23 cellular contexts compared by ENCODE assay signal in the genomic region with DNA sequence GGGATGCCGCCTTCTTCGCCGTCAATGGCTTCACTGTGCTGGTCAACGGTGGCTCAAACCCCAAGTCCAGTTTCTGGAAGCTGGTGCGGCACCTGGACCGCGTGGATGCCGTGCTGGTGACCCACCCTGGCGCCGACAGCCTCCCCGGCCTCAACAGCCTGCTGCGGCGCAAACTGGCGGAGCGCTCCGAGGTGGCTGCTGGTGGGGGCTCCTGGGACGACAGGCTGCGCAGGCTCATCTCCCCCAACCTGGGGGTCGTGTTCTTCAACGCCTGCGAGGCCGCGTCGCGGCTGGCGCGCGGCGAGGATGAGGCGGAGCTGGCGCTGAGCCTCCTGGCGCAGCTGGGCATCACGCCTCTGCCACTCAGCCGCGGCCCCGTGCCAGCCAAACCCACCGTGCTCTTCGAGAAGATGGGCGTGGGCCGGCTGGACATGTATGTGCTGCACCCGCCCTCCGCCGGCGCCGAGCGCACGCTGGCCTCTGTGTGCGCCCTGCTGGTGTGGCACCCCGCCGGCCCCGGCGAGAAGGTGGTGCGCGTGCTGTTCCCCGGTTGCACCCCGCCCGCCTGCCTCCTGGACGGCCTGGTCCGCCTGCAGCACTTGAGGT. TPM values are rescaled to one million over a fixed set of nuclear protein-coding genes. Genes with fewer than 3 reads are reported as not detected.
DNase-seq lines count a peak whose midpoint lies in the region; ATAC-seq, FAIRE-seq and TF ChIP-seq lines count a peak whose summit lies in the region.
"Had no signal": no experiment of that assay in that cellular context is flagged by ENCODE, and none has a peak within 500 bp of the region (broad histone marks: within the 10 kb centered on the region; RNA-seq: fewer than 3 reads in every experiment).

No MANE protein-coding gene starts in this region.

- no peak overlapping the region for H3K4me3 ChIP-seq in NT2/D1 (ENCODE audit: insufficient read length, low read depth)
- H3K4me3 ChIP-seq in CD4-positive, alpha-beta memory T cell (ENCODE audit: low read length in 2 of 2) = no peak overlapping the region
- H3K4me3 ChIP-seq: A549, PC-9, SJSA1 had no signal

- ATAC-seq in stimulated activated memory B cell treated with anti-CD40 and anti-IgM and Interleukin-4, amounts not matched to agents 10 μg/mL and 1 μg/mL and 100 μg/mL, for 72 hours = peak; percentile 57
- ATAC-seq: Right ventricle myocardium inferior had no signal

- no peak for TF ChIP-seq POLR2A in H54 (IDR thresholded peaks at IDR 0.05; ENCODE audit: low read depth, low read length)

- no TSS peak for BruUV-seq in MCF 10A (replicated peaks; lab: Mats Ljungman, UMichigan)

- POLR2A ChIA-PET in MCF 10A (lab: Yijun Ruan, JAX) = no interaction called here
- POLR2A ChIA-PET in CD4-positive, alpha-beta memory T cell (lab: Charles Lee; ENCODE audit: partially characterized antibody) = no interaction called here

- intact Hi-C loops in CD14-positive monocyte (cut with micrococcal nuclease) = no loop called here
- intact Hi-C loops in dendritic cell treated with granulocyte-macrophage colony-stimulating factor and Interleukin-4, amounts not matched to agents 40 ng/mL and 50 ng/mL, for 4 days (cut with micrococcal nuclease) = no loop called here
- intact Hi-C loops in MCF 10A (cut with micrococcal nuclease) = no loop called here
- intact Hi-C loops in CD4-positive, alpha-beta memory T cell (cut with micrococcal nuclease) = no loop called here

- H3K9ac ChIP-seq in NT2/D1 (ENCODE audit: insufficient read length, low read depth) = peak overlapping the region; percentile 10

- no peaks in the 10 kb centered on the region for H3K27me3 ChIP-seq in NT2/D1 (ENCODE audit: insufficient read depth, insufficient read length)
- H3K27me3 ChIP-seq in CD4-positive, alpha-beta memory T cell (ENCODE audit: insufficient read depth, low read length) = no peaks in the 10 kb centered on the region
- H3K27me3 ChIP-seq: SJSA1 had no signal

- no peaks in the 10 kb centered on the region for H3K27me3 Mint-ChIP-seq in CD14-positive monocyte (ENCODE audit: low read depth in 3 of 3)
- no peaks in the 10 kb centered on the region for H3K27me3 Mint-ChIP-seq in dendritic cell treated with granulocyte-macrophage colony-stimulating factor and Interleukin-4, amounts not matched to agents 40 ng/mL and 50 ng/mL, for 4 days
- H3K27me3 Mint-ChIP-seq in stimulated activated memory B cell treated with anti-CD40 and anti-IgM and Interleukin-4, amounts not matched to agents 10 μg/mL and 1 μg/mL and 100 μg/mL, for 72 hours = no peaks in the 10 kb centered on the region
- H3K27me3 Mint-ChIP-seq in MCF 10A (ENCODE audit: insufficient read depth, unreplicated experiment) = no peaks in the 10 kb centered on the region
- H3K27me3 Mint-ChIP-seq in CD4-positive, alpha-beta memory T cell = no peaks in the 10 kb centered on the region
- H3K27me3 Mint-ChIP-seq: CD8-positive, alpha-beta memory T cell; IgD-negative memory B cell; T-cell had no signal

- H3K9me3 Mint-ChIP-seq in CD14-positive monocyte (peaks cover 0 to 3% (median 0%) of the 10 kb centered on the region in 7 donors), MCF 10A (ENCODE audit: unreplicated experiment) (no peaks in the 10 kb centered on the region)
- no peaks in the 10 kb centered on the region for H3K9me3 Mint-ChIP-seq in dendritic cell treated with granulocyte-macrophage colony-stimulating factor and Interleukin-4, amounts not matched to agents 40 ng/mL and 50 ng/mL, for 4 days
- no peaks in the 10 kb centered on the region for H3K9me3 Mint-ChIP-seq in stimulated activated memory B cell treated with anti-CD40 and anti-IgM and Interleukin-4, amounts not matched to agents 10 μg/mL and 1 μg/mL and 100 μg/mL, for 72 hours
- peaks cover 0 to 2% (median 0%) of the 10 kb centered on the region in 8 donors for H3K9me3 Mint-ChIP-seq in CD4-positive, alpha-beta memory T cell
- H3K9me3 Mint-ChIP-seq: CD8-positive, alpha-beta memory T cell; T-cell had no signal

- DNase-seq in CD14-positive monocyte (ENCODE audit: low spot score) (no peak), NT2/D1 (ENCODE audit: low read depth, low spot score) (no peak), MCF 10A (ENCODE audit: unreplicated experiment) (no peak), H54 (ENCODE audit: insufficient read length, low spot score) (no peak)
- DNase-seq in CD4-positive, alpha-beta memory T cell = no peak
- DNase-seq: AML-193; C1 segment of cervical spinal cord; CD8-positive, alpha-beta memory T cell; DND-41; NCI-H1092; NCI-H1417 treated with DMSO at 0.1 percent for 48 hours; NCI-H1694 treated with DMSO at 0.1 percent for 48 hours; NCI-H524; NCI-H774; PC-9 had no signal

- peaks cover 4% of the 10 kb centered on the region for H3K4me1 ChIP-seq in NT2/D1 (ENCODE audit: insufficient read depth, insufficient read length)
- H3K4me1 ChIP-seq in CD4-positive, alpha-beta memory T cell (ENCODE audit: insufficient read depth, low read length) = peaks cover 25% of the 10 kb centered on the region

- TF ChIP-seq CTCF in CD14-positive monocyte (IDR thresholded peaks at IDR 0.05) (peak; percentile 3), MCF 10A (IDR thresholded peaks at IDR 0.05; ENCODE audit: unreplicated experiment) (no peak)

- no peak for FAIRE-seq in H54 (lab: Jason Lieb, UNC)
- FAIRE-seq: A549, GM12892 had no signal

- H3K36me3 Mint-ChIP-seq in CD14-positive monocyte (peaks cover 52 to 87% of the 10 kb centered on the region in 2 donors), MCF 10A (ENCODE audit: insufficient read depth, unreplicated experiment) (peaks cover 59% of the 10 kb centered on the region)
- H3K36me3 Mint-ChIP-seq in dendritic cell treated with granulocyte-macrophage colony-stimulating factor and Interleukin-4, amounts not matched to agents 40 ng/mL and 50 ng/mL, for 4 days (ENCODE audit: low read depth) = peaks cover 100% of the 10 kb centered on the region
- H3K36me3 Mint-ChIP-seq in stimulated activated memory B cell treated with anti-CD40 and anti-IgM and Interleukin-4, amounts not matched to agents 10 μg/mL and 1 μg/mL and 100 μg/mL, for 72 hours = peaks cover 61% of the 10 kb centered on the region
- peaks cover 23 to 45% of the 10 kb centered on the region in 2 donors for H3K36me3 Mint-ChIP-seq in CD4-positive, alpha-beta memory T cell
- H3K36me3 Mint-ChIP-seq: IgD-negative memory B cell had no signal

- no peak overlapping the region for H3K4me3 Mint-ChIP-seq in CD14-positive monocyte
- H3K4me3 Mint-ChIP-seq in dendritic cell treated with granulocyte-macrophage colony-stimulating factor and Interleukin-4, amounts not matched to agents 40 ng/mL and 50 ng/mL, for 4 days = no peak overlapping the region
- H3K4me3 Mint-ChIP-seq in stimulated activated memory B cell treated with anti-CD40 and anti-IgM and Interleukin-4, amounts not matched to agents 10 μg/mL and 1 μg/mL and 100 μg/mL, for 72 hours = no peak overlapping the region
- H3K4me3 Mint-ChIP-seq in MCF 10A (ENCODE audit: unreplicated experiment) = no peak overlapping the region
- no peak overlapping the region for H3K4me3 Mint-ChIP-seq in CD4-positive, alpha-beta memory T cell
- H3K4me3 Mint-ChIP-seq: IgD-negative memory B cell, T-cell had no signal

- CTCF ChIA-PET in MCF 10A (lab: Yijun Ruan, JAX) = no interaction called here
- CTCF ChIA-PET in CD4-positive, alpha-beta memory T cell (lab: Charles Lee; ENCODE audit: partially characterized antibody) = interaction anchor here (1.1 to 1.5 kb wide), 2 partner anchors 22 to 129 kb away, joined by 3 to 5 read pairs; no protein-coding TSS in a partner anchor

- H3K36me3 ChIP-seq in NT2/D1 (ENCODE audit: insufficient read depth, insufficient read length, low read length) = peaks cover 92% of the 10 kb centered on the region
- H3K36me3 ChIP-seq in CD4-positive, alpha-beta memory T cell (ENCODE audit: insufficient read depth, low read length) = peaks cover 38% of the 10 kb centered on the region

- H3K9me3 ChIP-seq in NT2/D1 (ENCODE audit: insufficient read depth, low read length) = no peaks in the 10 kb centered on the region
- no peaks in the 10 kb centered on the region for H3K9me3 ChIP-seq in CD4-positive, alpha-beta memory T cell (ENCODE audit: control insufficient read depth in 1 of 2, low read length in 2 of 2)
- H3K9me3 ChIP-seq: SJSA1 had no signal

- H3K4me1 Mint-ChIP-seq in CD14-positive monocyte (peaks cover 24% of the 10 kb centered on the region), MCF 10A (ENCODE audit: insufficient read depth, unreplicated experiment) (peaks cover 11% of the 10 kb centered on the region)
- peaks cover 93% of the 10 kb centered on the region for H3K4me1 Mint-ChIP-seq in dendritic cell treated with granulocyte-macrophage colony-stimulating factor and Interleukin-4, amounts not matched to agents 40 ng/mL and 50 ng/mL, for 4 days (ENCODE audit: low read depth)
- peaks cover 22% of the 10 kb centered on the region for H3K4me1 Mint-ChIP-seq in stimulated activated memory B cell treated with anti-CD40 and anti-IgM and Interleukin-4, amounts not matched to agents 10 μg/mL and 1 μg/mL and 100 μg/mL, for 72 hours
- peaks cover 15 to 52% (median 25%) of the 10 kb centered on the region in 4 donors for H3K4me1 Mint-ChIP-seq in CD4-positive, alpha-beta memory T cell

- no peak overlapping the region for H3K27ac ChIP-seq in CD4-positive, alpha-beta memory T cell (ENCODE audit: low read depth, low read length)
- H3K27ac ChIP-seq: A549, PC-9, SJSA1 had no signal

- no peak overlapping the region for H3K27ac Mint-ChIP-seq in CD14-positive monocyte
- H3K27ac Mint-ChIP-seq in dendritic cell treated with granulocyte-macrophage colony-stimulating factor and Interleukin-4, amounts not matched to agents 40 ng/mL and 50 ng/mL, for 4 days = peak overlapping the region; percentile 65
- no peak overlapping the region for H3K27ac Mint-ChIP-seq in stimulated activated memory B cell treated with anti-CD40 and anti-IgM and Interleukin-4, amounts not matched to agents 10 μg/mL and 1 μg/mL and 100 μg/mL, for 72 hours
- H3K27ac Mint-ChIP-seq in MCF 10A (ENCODE audit: low read depth, unreplicated experiment) = no peak overlapping the region
- no peak overlapping the region for H3K27ac Mint-ChIP-seq in CD4-positive, alpha-beta memory T cell
- H3K27ac Mint-ChIP-seq: IgD-negative memory B cell, T-cell had no signal

RNA-seq across cellular contexts. Expression of gene MAP1S, which starts 7.0 kb away (rescaled TPM):
- 10 to 100 TPM; 27.5 to 28.3 TPM for polyA plus RNA-seq in CD14-positive monocyte
- 47.1 and 58.3 TPM in 2 replicates for total RNA-seq in MCF 10A (2022)
- total RNA-seq in CD4-positive, alpha-beta memory T cell = 10 to 100 TPM; 59.1 to 64.9 TPM
- polyA plus RNA-seq in CD4-positive, alpha-beta memory T cell = 10 to 100 TPM in 1 of 2 donors, 1 to 10 TPM in 1; 8.2 to 48.9 TPM

RNA-seq across cellular contexts. Expression of gene FCHO1, which starts 25.0 kb away (rescaled TPM):
- 10 to 100 TPM; 11.4 to 13.4 TPM for polyA plus RNA-seq in CD14-positive monocyte
- total RNA-seq in MCF 10A (2022) = 0.10 and 0.23 TPM in 2 replicates
- 100 to 1,000 TPM in 1 of 2 experiments, 10 to 100 TPM in 1; 99.4 to 113 TPM for total RNA-seq in CD4-positive, alpha-beta memory T cell
- 10 to 100 TPM in 1 of 2 donors, 1 to 10 TPM in 1; 6.5 to 30.0 TPM for polyA plus RNA-seq in CD4-positive, alpha-beta memory T cell

RNA-seq across cellular contexts. Expression of gene UNC13A, which starts 38.1 kb away (rescaled TPM):
- polyA plus RNA-seq in CD14-positive monocyte = not detected
- total RNA-seq in MCF 10A (2022) = 0.15 and 0.21 TPM in 2 replicates
- under 1 TPM; 0.06 to 0.09 TPM for total RNA-seq in CD4-positive, alpha-beta memory T cell
- not detected for polyA plus RNA-seq in CD4-positive, alpha-beta memory T cell
- total RNA-seq: CD8-positive, alpha-beta memory T cell; SJSA1 had no signal
- polyA plus RNA-seq: CD8-positive, alpha-beta memory T cell; IgD-negative memory B cell had no signal

Comparison
In these comparisons a context has a peak if more than half of its experiments do, and no peak if none do; other contexts are left out.
1. RNA of gene FCHO1, which starts 25.0 kb away (total RNA-seq): 99.4 to 113 TPM in CD4-positive, alpha-beta memory T cell; 0.10 to 0.23 TPM in MCF 10A; every median in the first group is over 10 times any median in the second.